8 cellular contexts compared by ENCODE assay signal in the genomic region with DNA sequence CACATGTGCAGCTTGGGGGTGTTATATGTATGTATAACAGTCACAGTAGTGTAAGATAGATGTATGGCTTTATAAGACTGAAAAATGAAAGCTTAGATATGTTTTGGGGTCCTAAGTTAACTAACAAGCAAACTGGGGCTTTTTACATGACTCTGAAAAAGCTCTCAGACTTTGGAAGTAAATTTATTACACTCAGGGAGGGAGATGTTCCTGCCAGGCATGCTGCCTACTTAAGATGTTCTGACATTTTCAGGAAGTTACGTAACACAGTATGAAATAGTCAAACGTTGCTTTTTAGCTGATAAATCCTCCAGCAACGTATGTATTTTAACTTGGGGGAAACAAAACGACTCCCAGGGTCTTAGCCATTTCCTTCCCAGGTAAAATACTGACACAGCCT. TPM values are rescaled to one million over a fixed set of nuclear protein-coding genes. Genes with fewer than 3 reads are reported as not detected.
A peak's percentile ranks its signal among the peaks of the same experiment; 100 is the strongest.
DNase-seq lines count a peak whose midpoint lies in the region; FAIRE-seq and TF ChIP-seq lines count a peak whose summit lies in the region.

No MANE protein-coding gene starts in this region.

- CTCF ChIA-PET in endothelial cell of umbilical vein (lab: Charles Lee) = interaction anchor here (0.6 to 2.5 kb wide), 6 partner anchors 8 to 297 kb away, joined by 3 to 16 read pairs (median 3); no protein-coding TSS in a partner anchor

- no peak for TF ChIP-seq POLR2A in Peyer's patch (IDR thresholded peaks at IDR 0.05)
- no peak for TF ChIP-seq POLR2A in endothelial cell of umbilical vein (IDR thresholded peaks at IDR 0.05; ENCODE audit: low read depth, low read length)

- no peak for FAIRE-seq in endothelial cell of umbilical vein (lab: Jason Lieb, UNC)

- no peaks in the 10 kb centered on the region for H3K36me3 ChIP-seq in Peyer's patch
- no peaks in the 10 kb centered on the region for H3K36me3 ChIP-seq in endothelial cell of umbilical vein (ENCODE audit: control insufficient read depth in 2 of 2, extremely low read depth in 1 of 2, insufficient read depth in 2 of 2, low read length in 2 of 2)

- H3K27me3 ChIP-seq in Peyer's patch (no peaks in the 10 kb centered on the region), endothelial cell of umbilical vein (ENCODE audit: control insufficient read depth in 2 of 2, insufficient read depth in 2 of 2, low read length in 2 of 2) (no peaks in the 10 kb centered on the region)

- H3K4me3 ChIP-seq in Peyer's patch (no peak overlapping the region), endothelial cell of umbilical vein (replicated peaks in 1 of 3; ENCODE audit: insufficient read depth in 1 of 3, low read depth in 1 of 3, low read length in 3 of 3) (no peak overlapping the region), skeletal muscle cell (ENCODE audit: low read depth, low read length) (no peak overlapping the region)

- H3K9me3 ChIP-seq in Peyer's patch = no peaks in the 10 kb centered on the region
- no peaks in the 10 kb centered on the region for H3K9me3 ChIP-seq in endothelial cell of umbilical vein (replicated peaks; ENCODE audit: control insufficient read depth, insufficient read depth, low read length)

- H3K79me2 ChIP-seq in endothelial cell of umbilical vein (ENCODE audit: control insufficient read depth, insufficient read depth, low read length) = peaks cover 3% of the 10 kb centered on the region

- BruUV-seq in endothelial cell of umbilical vein (replicated peaks; lab: Mats Ljungman, UMichigan) = no TSS peak

- H3K9ac ChIP-seq in endothelial cell of umbilical vein (replicated peaks; ENCODE audit: extremely low read depth, insufficient read depth, low read length) = no peak overlapping the region

- H3K9me1 ChIP-seq in endothelial cell of umbilical vein (replicated peaks; ENCODE audit: control insufficient read depth, extremely low read depth, insufficient read depth, low read length) = no peaks in the 10 kb centered on the region

- DNase-seq in HCEC 1CT (peak; percentile 27), Peyer's patch (no peak), endothelial cell of umbilical vein (ENCODE audit: low read depth, low spot score) (peak; percentile 6), skeletal muscle cell (ENCODE audit: low read depth) (peak; percentile 53), AG08396 (ENCODE audit: low spot score) (no peak), posterior vena cava (ENCODE audit: low spot score) (no peak), mucosa of gallbladder (ENCODE audit: low spot score) (no peak), mesenteric fat pad (ENCODE audit: low spot score) (no peak)

- H3K27ac ChIP-seq in Peyer's patch = peak overlapping the region in 3 of 4 donors; percentile 0 to 88 (median 84)
- H3K27ac ChIP-seq in endothelial cell of umbilical vein (ENCODE audit: insufficient read depth, low read depth, low read length) = no peak overlapping the region

- no peak for TF ChIP-seq CTCF in Peyer's patch (IDR thresholded peaks at IDR 0.05)
- TF ChIP-seq CTCF in endothelial cell of umbilical vein (IDR thresholded peaks at IDR 0.05; ENCODE audit: extremely low read depth in 1 of 2, insufficient read depth in 1 of 2, low read depth in 1 of 2, low read length in 2 of 2) = no peak

- H2AFZ ChIP-seq in endothelial cell of umbilical vein (ENCODE audit: low read depth, low read length) = peak overlapping the region; percentile 90

- no peak overlapping the region for H3K4me2 ChIP-seq in endothelial cell of umbilical vein (ENCODE audit: insufficient read depth, low read length)

- no peaks in the 10 kb centered on the region for H4K20me1 ChIP-seq in endothelial cell of umbilical vein (replicated peaks; ENCODE audit: control insufficient read depth, extremely low read depth, insufficient read depth, low read length)

- intact Hi-C loops in endothelial cell of umbilical vein (cut with micrococcal nuclease) = loop anchor here (2.0 to 10.0 kb wide), 3 partner anchors 187 to 989 kb away; no protein-coding TSS in a partner anchor
- intact Hi-C loops in posterior vena cava (cut with DNase I) = no loop called here

- dilution Hi-C loops in endothelial cell of umbilical vein (cut with MboI; ENCODE audit: extremely low pct_ligation_motif_present, low sequenced_read_pairs) = no loop called here

- H3K4me1 ChIP-seq in Peyer's patch (peaks cover 0 to 20% (median 5%) of the 10 kb centered on the region in 4 donors), endothelial cell of umbilical vein (ENCODE audit: control insufficient read depth, extremely low read depth, insufficient read depth, low read length) (peaks cover 21% of the 10 kb centered on the region)

- POLR2A ChIA-PET in endothelial cell of umbilical vein (lab: Charles Lee) = no interaction called here

TF ChIP-seq in endothelial cell of umbilical vein, 7 proteins besides CTCF, POLR2A, EP300 and RAD21:
- TF ChIP-seq MYC (IDR thresholded peaks at IDR 0.05; ENCODE audit: low read depth, low read length) (no peak), POLR2AphosphoS5 (IDR thresholded peaks at IDR 0.05; ENCODE audit: insufficient read depth, low read depth, low read length) (no peak), FOS (IDR thresholded peaks at IDR 0.05; ENCODE audit: borderline replicate concordance, insufficient read depth, low read length) (no peak), MAX (IDR thresholded peaks at IDR 0.05; ENCODE audit: insufficient read depth, insufficient read length) (no peak), JUN (IDR thresholded peaks at IDR 0.05; ENCODE audit: borderline replicate concordance, insufficient read depth, insufficient read length, low read depth) (no peak), EZH2 (IDR thresholded peaks at IDR 0.05; ENCODE audit: borderline replicate concordance, low read depth, low read length, severe bottlenecking) (no peak), GATA2 (IDR thresholded peaks at IDR 0.05; ENCODE audit: insufficient read depth, insufficient read length, low read depth, low read length) (no peak)

RNA-seq across cellular contexts. Expression of gene IFT57, which starts 1.7 kb away (rescaled TPM):
- total RNA-seq in Peyer's patch = 10 to 100 TPM; 17.2 to 79.2 (median 38.4) TPM
- total RNA-seq in endothelial cell of umbilical vein = 23.4 and 25.1 TPM in 2 replicates
- 13.7 and 15.2 TPM in 2 replicates for polyA plus RNA-seq in endothelial cell of umbilical vein
- polyA plus RNA-seq in endothelial cell of umbilical vein (2011; cell fraction: cytosol; rRNA removed) = 18.3 and 24.6 TPM in 2 replicates
- 22.8 and 23.5 TPM in 2 replicates for polyA plus RNA-seq in endothelial cell of umbilical vein (2011; cell fraction: nucleus; rRNA removed)
- 21.1 and 21.6 TPM in 2 replicates for polyA plus RNA-seq in endothelial cell of umbilical vein (2012)
- polyA minus RNA-seq in endothelial cell of umbilical vein = 25.7 and 27.1 TPM in 2 replicates
- not detected for polyA minus RNA-seq in endothelial cell of umbilical vein (2011; cell fraction: cytosol; rRNA and poly(A)+ RNA removed)
- 19.8 and 22.0 TPM in 2 replicates for polyA minus RNA-seq in endothelial cell of umbilical vein (2011; cell fraction: nucleus; rRNA and poly(A)+ RNA removed)
- total RNA-seq in posterior vena cava = 10 to 100 TPM; 33.6 to 53.7 TPM
- total RNA-seq in mucosa of gallbladder = 51.1 TPM
- total RNA-seq in mesenteric fat pad = 26.9 TPM

Comparison
In these comparisons a context has a peak if more than half of its experiments do, and no peak if none do; other contexts are left out.
1. DNase-seq: peak in HCEC 1CT (single experiment), endothelial cell of umbilical vein (single experiment) and skeletal muscle cell (single experiment); none in Peyer's patch (0 of 3), AG08396 (single experiment), posterior vena cava (single experiment), mucosa of gallbladder (single experiment) and mesenteric fat pad (single experiment).